Comparison of ENCODE assay signal across 34 cellular contexts in genomic region chr15:49293941-49294340, GRCh38.
DNase-seq lines count a peak whose midpoint lies in the region; ATAC-seq, FAIRE-seq and TF ChIP-seq lines count a peak whose summit lies in the region.
"Had no signal": no experiment of that assay in that cellular context is flagged by ENCODE, and none has a peak within 500 bp of the region (broad histone marks: within the 10 kb centered on the region; RNA-seq: fewer than 3 reads in every experiment).

No MANE protein-coding gene starts in this region.

- DNase-seq in A549 (ENCODE audit: low read depth in 1 of 2, low spot score in 1 of 2) (no peak), WTC11 (ENCODE audit: low spot score) (no peak), kidney tubule cell (ENCODE audit: low spot score) (no peak), SKM-1 (lab: John Stamatoyannopoulos, UW; ENCODE audit: unreplicated experiment) (no peak), NAMALWA (ENCODE audit: low spot score) (no peak)
- DNase-seq: 8988T; ACHN; AML-193; BE2C; C1 segment of cervical spinal cord; Caco-2; Calu3; CD4-positive, alpha-beta memory T cell; CD4-positive, alpha-beta T cell; CD4-positive, CD25-positive, alpha-beta regulatory T cell; CD8-positive, alpha-beta memory T cell; CD8-positive, alpha-beta T cell; COR-L47; DMS 273 treated with DMSO at 0.1 percent for 48 hours; DMS153; DMS53; DMS79; DMS79 treated with DMSO at 0.1 percent for 48 hours; DND-41; EL had no signal

- FAIRE-seq in A549 (lab: Jason Lieb, UNC), result no peak
- FAIRE-seq: A204.1, D721Med had no signal

- H3K4me3 ChIP-seq in A549 (no peak overlapping the region), HEK293 (ENCODE audit: low read depth, low read length) (no peak overlapping the region)
- H3K4me3 ChIP-seq: BLaER1; BLaER1 treated with 17β-estradiol and CSF1 and Interleukin-3, amounts not matched to agents 10 nM and 100 nM had no signal

- POLR2A ChIA-PET in A549 (lab: Yijun Ruan, JAX) (no interaction called here), HEK293 (lab: Yijun Ruan, JAX) (no interaction called here), WTC11 (lab: Charles Lee) (no interaction called here)

- no peak for ATAC-seq in A549
- ATAC-seq in WTC11, result no peak
- ATAC-seq: CD8-positive, alpha-beta T cell had no signal

- TF ChIP-seq EP300 in A549 (IDR thresholded peaks at IDR 0.05), result no peak

- H3K4me2 ChIP-seq in A549, result no peak overlapping the region
- H3K4me2 ChIP-seq: BLaER1; BLaER1 treated with 17β-estradiol and CSF1 and Interleukin-3, amounts not matched to agents 10 nM and 100 nM had no signal

- peaks cover 0 to 14% of the 10 kb centered on the region in 2 experiments; a peak in 1 of 3 replicates for H3K36me3 ChIP-seq in HEK293 (ENCODE audit: control insufficient read depth in 2 of 2, insufficient read depth in 1 of 2, low read length in 2 of 2)

- no peak overlapping the region for H3K27ac ChIP-seq in A549
- H3K27ac ChIP-seq in HEK293 (ENCODE audit: extremely low read depth, low read depth, low read length), result no peak overlapping the region
- H3K27ac ChIP-seq: 22Rv1; BLaER1; BLaER1 treated with 17β-estradiol and CSF1 and Interleukin-3, amounts not matched to agents 10 nM and 100 nM; C4-2B had no signal

- TF ChIP-seq CTCF in A549 (IDR thresholded peaks at IDR 0.05) (no peak), HEK293 (tag by site-specific recombination; IDR thresholded peaks at IDR 0.05) (no peak), WTC11 (IDR thresholded peaks at IDR 0.05) (no peak)

- H3K4me3 Mint-ChIP-seq in WTC11, result no peak overlapping the region
- H3K4me3 Mint-ChIP-seq: B cell; CD14-positive monocyte; CD4-positive, alpha-beta memory T cell; CD4-positive, alpha-beta T cell; CD4-positive, CD25-positive, alpha-beta regulatory T cell; CD8-positive, alpha-beta memory T cell; CD8-positive, alpha-beta T cell had no signal

- no peak overlapping the region for H3K27ac Mint-ChIP-seq in WTC11
- H3K27ac Mint-ChIP-seq: B cell; CD14-positive monocyte; CD4-positive, alpha-beta memory T cell; CD4-positive, alpha-beta T cell; CD8-positive, alpha-beta T cell had no signal

- peaks cover 16% of the 10 kb centered on the region for H3K9me3 Mint-ChIP-seq in WTC11
- H3K9me3 Mint-ChIP-seq: CD4-positive, alpha-beta T cell; CD8-positive, alpha-beta memory T cell had no signal

- peaks cover 18% of the 10 kb centered on the region for H3K4me1 Mint-ChIP-seq in WTC11
- H3K4me1 Mint-ChIP-seq: B cell, CD14-positive monocyte had no signal

- CTCF ChIA-PET in A549 (lab: Yijun Ruan, JAX), result no interaction called here
- CTCF ChIA-PET in HEK293 (lab: Yijun Ruan, JAX), result interaction anchor here (0.6 kb wide), 1 partner anchor 121 kb away, joined by 3 read pairs; no protein-coding TSS in a partner anchor
- CTCF ChIA-PET in WTC11 (lab: Charles Lee), result no interaction called here

- H3K9me3 ChIP-seq in A549 (no peaks in the 10 kb centered on the region), HEK293 (ENCODE audit: control insufficient read depth, insufficient read depth, low read depth, low read length) (no peaks in the 10 kb centered on the region)
- H3K9me3 ChIP-seq: BE2C, Caco-2 had no signal

- no peak for TF ChIP-seq RAD21 in A549 (conservative IDR thresholded peaks at IDR 0.05 in 1 of 2, IDR thresholded peaks at IDR 0.05 in 1 of 2)

- no peaks in the 10 kb centered on the region; the same call in 1 of the 2 replicates for H3K36me3 Mint-ChIP-seq in WTC11

- TF ChIP-seq POLR2A in A549 (IDR thresholded peaks at IDR 0.05; ENCODE audit: low read length), result no peak

- H3K27me3 Mint-ChIP-seq in WTC11 (ENCODE audit: low read depth), result no peaks in the 10 kb centered on the region
- H3K27me3 Mint-ChIP-seq: B cell; CD4-positive, alpha-beta memory T cell; CD4-positive, alpha-beta T cell; CD4-positive, CD25-positive, alpha-beta regulatory T cell; CD8-positive, alpha-beta memory T cell had no signal

- H3K4me1 ChIP-seq in A549 (no peaks in the 10 kb centered on the region), HEK293 (ENCODE audit: control insufficient read depth, insufficient read depth, low read length) (no peaks in the 10 kb centered on the region)
- H3K4me1 ChIP-seq: BLaER1; BLaER1 treated with 17β-estradiol and CSF1 and Interleukin-3, amounts not matched to agents 10 nM and 100 nM; Caco-2 had no signal

TF ChIP-seq in A549, 52 proteins besides CTCF, POLR2A, EP300 and RAD21:
- TF ChIP-seq HDAC2 (IDR thresholded peaks at IDR 0.05) (no peak), ZC3H11A (IDR thresholded peaks at IDR 0.05) (peak; percentile 95), ESRRA (IDR thresholded peaks at IDR 0.05; ENCODE audit: borderline replicate concordance, low read length) (no peak), PHF8 (IDR thresholded peaks at IDR 0.05; ENCODE audit: borderline replicate concordance, low read depth) (no peak)

TF ChIP-seq in HEK293, 187 proteins besides CTCF, POLR2A, EP300 and RAD21 (continues in another document):
- TF ChIP-seq ZXDB (tag by site-specific recombination; IDR thresholded peaks at IDR 0.05) (peak; percentile 47; the same call in 1 of the 2 replicates), ZBTB11 (tag by site-specific recombination; conservative IDR thresholded peaks at IDR 0.05; ENCODE audit: low read depth) (peak; percentile 78), ZNF140 (tag by site-specific recombination; IDR thresholded peaks at IDR 0.05) (peak; percentile 66; the same call in 1 of the 2 replicates), ZNF501 (tag by site-specific recombination; IDR thresholded peaks at IDR 0.05) (0 out of 2 replicates have a peak, but pooled peaks have one; percentile 48), ZNF670 (tag by site-specific recombination; IDR thresholded peaks at IDR 0.05; ENCODE audit: low read depth) (no peak), ZNF623 (tag by site-specific recombination; IDR thresholded peaks at IDR 0.05) (peak; percentile 78), YY2 (tag by site-specific recombination; IDR thresholded peaks at IDR 0.05) (no peak), ZBTB8A (tag by site-specific recombination; IDR thresholded peaks at IDR 0.05) (peak; percentile 47)

TF ChIP-seq in WTC11, 78 proteins besides CTCF, POLR2A, EP300 and RAD21:
- TF ChIP-seq HMGA2 (CRISPR knock-in tag; IDR thresholded peaks at IDR 0.05) (peak; percentile 84), MXD4 (CRISPR knock-in tag; IDR thresholded peaks at IDR 0.05; ENCODE audit: borderline replicate concordance) (no peak), E2F5 (CRISPR knock-in tag; IDR thresholded peaks at IDR 0.05) (no peak)
